Comparison of ENCODE assay signal across 8 cellular contexts in genomic region chr17:45148183-45149036, GRCh38. TPM values are rescaled to one million over a fixed set of nuclear protein-coding genes. Genes with fewer than 3 reads are reported as not detected.
DNase-seq lines count a peak whose midpoint lies in the region; ATAC-seq lines count a peak whose summit lies in the region.

HEXIM1 (plus strand) TSS chr17:45148475; CDS start chr17:45149191, 716 bp downstream.

- ATAC-seq in GM21529 (IDR thresholded peaks at IDR 0.05; ENCODE audit: unreplicated experiment), result peak; percentile 57

- H3K27me3 Mint-ChIP-seq in IgD-negative memory B cell, result no peaks in the 10 kb centered on the region

- no peaks in the 10 kb centered on the region for H3K9me3 Mint-ChIP-seq in IgD-negative memory B cell

- H3K27ac Mint-ChIP-seq in IgD-negative memory B cell, result peak within 1 kb of the TSS; percentile 100

- peaks cover 33 to 38% (median 37%) of the 10 kb centered on the region in 3 donors for H3K4me1 Mint-ChIP-seq in IgD-negative memory B cell

- H3K4me3 Mint-ChIP-seq in IgD-negative memory B cell, result peak within 1 kb of the TSS; percentile 96 to 98 (median 98)

- H3K36me3 Mint-ChIP-seq in IgD-negative memory B cell, result no peaks in the 10 kb centered on the region

- DNase-seq in DMS 273 (lab: John Stamatoyannopoulos, UW; ENCODE audit: unreplicated experiment) (peak; percentile 100), OCI-M2 (lab: John Stamatoyannopoulos, UW; ENCODE audit: unreplicated experiment) (peak; percentile 65), activated T-cell treated with anti-CD3 and anti-CD28 coated beads for 4 hours (peak; percentile 99), epidermal melanocyte (ENCODE audit: insufficient read length, low spot score) (peak; percentile 95), middle frontal gyrus (ENCODE audit: extremely low spot score, low spot score) (peak; percentile 98)
- peak; percentile 97 for DNase-seq in stimulated activated CD8-positive, alpha-beta memory T cell treated with anti-CD3 and anti-CD28 coated beads, Interleukin-2, amount 100 ng/mL, for 48 hours (ENCODE audit: low read depth in 2 of 2)

RNA-seq across cellular contexts. Expression of gene HEXIM1, which starts in this region (rescaled TPM):
- polyA plus RNA-seq in IgD-negative memory B cell, result 3.6 TPM

Comparison
In these comparisons a context has a peak if more than half of its experiments do, and no peak if none do; other contexts are left out.
1. Peak in every context shown above with its lines: DNase-seq and ATAC-seq.